ENCODE assay signal across 8 cellular contexts in the genomic region with DNA sequence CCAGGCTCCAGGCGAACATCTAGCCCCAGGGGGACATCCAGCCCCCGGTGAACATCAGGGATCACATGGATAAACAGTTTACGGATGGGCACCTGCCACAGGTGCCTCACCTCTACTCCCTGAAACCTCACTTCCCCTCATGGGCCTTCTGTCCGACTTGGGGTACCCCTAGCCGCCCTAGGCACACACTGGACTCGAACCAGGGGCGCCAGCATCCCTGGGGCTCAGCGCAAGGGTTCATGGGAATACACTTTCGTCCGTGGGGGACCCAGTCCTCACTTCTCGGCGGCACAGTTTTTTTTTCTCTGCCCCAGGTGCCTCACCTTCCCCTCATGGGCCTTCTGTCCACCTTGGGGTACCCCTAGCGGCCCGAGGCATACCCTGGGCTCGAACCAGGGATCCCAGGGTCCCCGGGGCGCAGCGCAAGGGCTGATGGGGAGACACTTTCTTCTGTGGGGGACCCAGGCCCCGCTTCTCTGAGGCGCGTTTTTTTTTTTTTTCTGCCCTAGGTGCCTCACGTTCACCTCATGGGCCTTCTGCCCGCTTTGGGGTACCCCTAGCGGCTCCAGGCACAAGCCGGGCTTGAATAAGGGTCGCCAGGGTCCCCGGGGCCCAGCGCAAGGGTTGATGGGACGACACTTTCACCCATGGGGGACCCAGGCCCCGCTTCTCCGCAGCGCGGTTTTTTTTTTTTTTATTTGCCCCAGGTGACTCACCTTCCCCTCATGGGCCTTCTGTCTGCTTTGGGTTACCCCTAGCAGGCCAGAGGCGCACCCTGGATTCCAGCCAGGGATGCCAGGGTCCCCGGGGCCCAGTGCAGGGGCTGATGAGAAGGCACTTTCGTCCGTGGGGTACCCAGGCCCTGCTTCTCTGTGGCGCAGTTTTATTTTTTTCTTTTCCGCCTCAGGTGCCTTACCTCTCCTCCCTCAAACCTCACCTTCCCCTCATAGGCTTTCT.
DNase-seq lines count a peak whose midpoint lies in the region; ATAC-seq and TF ChIP-seq lines count a peak whose summit lies in the region.
"Not testable (repeated sequence)": the region's sequence is repeated elsewhere in the genome, so short reads cannot be mapped to it uniquely, and the experiment has no call there.

No MANE protein-coding gene starts in this region.

- H3K27me3 Mint-ChIP-seq in activated CD4-positive, alpha-beta memory T cell treated with anti-CD3 and anti-CD28 coated beads, Interleukin-2, amount 10 ng/mL, durations not matched to agents 7 days and 5 days; activated T-cell treated with anti-CD3 and anti-CD28 coated beads, Interleukin-2, amount 50 U/mL, for 24 hours; type B pancreatic cell: not testable (repeated sequence)

- not testable (repeated sequence) for H3K36me3 Mint-ChIP-seq in activated CD4-positive, alpha-beta memory T cell treated with anti-CD3 and anti-CD28 coated beads, Interleukin-2, amount 10 ng/mL, durations not matched to agents 7 days and 5 days (ENCODE audit: low read depth); activated T-cell treated with anti-CD3 and anti-CD28 coated beads, Interleukin-2, amount 50 U/mL, for 24 hours (ENCODE audit: low read depth); type B pancreatic cell
- H3K36me3 Mint-ChIP-seq in activated naive CD4-positive, alpha-beta T cell treated with anti-CD3 and anti-CD28 coated beads, Interleukin-2, amount 50 U/mL, for 72 hours, result peaks cover 20 to 29% of the 10 kb centered on the region in 2 donors

- peaks cover 0 to 24% (median 0%) of the 10 kb centered on the region in 4 donors for H3K9me3 ChIP-seq in esophagus muscularis mucosa
- not testable (repeated sequence) for H3K9me3 ChIP-seq in aorta (ENCODE audit: control insufficient read depth, low read length)

- H3K9me3 Mint-ChIP-seq in activated CD4-positive, alpha-beta memory T cell treated with anti-CD3 and anti-CD28 coated beads, Interleukin-2, amount 10 ng/mL, durations not matched to agents 7 days and 5 days, result peaks cover 12% of the 10 kb centered on the region
- peaks cover 10% of the 10 kb centered on the region for H3K9me3 Mint-ChIP-seq in activated T-cell treated with anti-CD3 and anti-CD28 coated beads, Interleukin-2, amount 50 U/mL, for 24 hours
- H3K9me3 Mint-ChIP-seq in activated naive CD4-positive, alpha-beta T cell treated with anti-CD3 and anti-CD28 coated beads, Interleukin-2, amount 50 U/mL, for 72 hours; type B pancreatic cell: not testable (repeated sequence)

- not testable (repeated sequence) for H3K4me3 Mint-ChIP-seq in activated CD4-positive, alpha-beta memory T cell treated with anti-CD3 and anti-CD28 coated beads, Interleukin-2, amount 10 ng/mL, durations not matched to agents 7 days and 5 days; activated T-cell treated with anti-CD3 and anti-CD28 coated beads, Interleukin-2, amount 50 U/mL, for 24 hours; type B pancreatic cell

- H3K4me1 ChIP-seq in esophagus muscularis mucosa; aorta (ENCODE audit: control insufficient read depth in 1 of 2, insufficient read depth in 2 of 2, low read length in 2 of 2): not testable (repeated sequence)

- not testable (repeated sequence) for TF ChIP-seq POLR2A in esophagus muscularis mucosa (IDR thresholded peaks at IDR 0.05; ENCODE audit: low read depth)

- not testable (repeated sequence) for H3K4me3 ChIP-seq in esophagus muscularis mucosa; aorta (ENCODE audit: low read length in 2 of 2)

- WGBS in esophagus muscularis mucosa, result 70% methylated on average over 27 of the region's 39 CpGs
- 72 to 74% methylated on average over 33 to 39 of the region's 39 CpGs for WGBS in aorta, 2 donors

- not testable (repeated sequence) for ATAC-seq in activated naive CD4-positive, alpha-beta T cell treated with anti-CD3 and anti-CD28 coated beads, Interleukin-2, amount 50 U/mL, for 72 hours; left lobe of liver; aorta (ENCODE audit: low FRiP score)

- peak; percentile 10 for DNase-seq in activated CD4-positive, alpha-beta memory T cell treated with anti-CD3 and anti-CD28 coated beads, Interleukin-2, amount 10 ng/mL, durations not matched to agents 7 days and 5 days
- DNase-seq in activated T-cell treated with anti-CD3 and anti-CD28 coated beads, Interleukin-2, amount 50 U/mL, for 24 hours, result peak; percentile 30
- peak; percentile 2 to 56 for DNase-seq in activated naive CD4-positive, alpha-beta T cell treated with anti-CD3 and anti-CD28 coated beads, Interleukin-2, amount 50 U/mL, for 72 hours (ENCODE audit: low spot score in 2 of 2)
- peak; percentile 75 for DNase-seq in esophagus muscularis mucosa (ENCODE audit: extremely low spot score)
- peak; percentile 42 for DNase-seq in left lobe of liver (ENCODE audit: low spot score)
- DNase-seq in posterior vena cava (ENCODE audit: low spot score), result peak; percentile 49
- peak; percentile 37 for DNase-seq in type B pancreatic cell (ENCODE audit: extremely low spot score, unreplicated experiment)
- peak; percentile 21 to 70 for DNase-seq in aorta

- POLR2A ChIA-PET in activated CD4-positive, alpha-beta memory T cell treated with anti-CD3 and anti-CD28 coated beads, Interleukin-2, amount 10 ng/mL, durations not matched to agents 7 days and 5 days (lab: Charles Lee), result not testable (repeated sequence)

- not testable (repeated sequence) for TF ChIP-seq CTCF in esophagus muscularis mucosa (IDR thresholded peaks at IDR 0.05); type B pancreatic cell (conservative IDR thresholded peaks at IDR 0.05)

- not testable (repeated sequence) for TF ChIP-seq EP300 in esophagus muscularis mucosa (IDR thresholded peaks at IDR 0.05)

- CTCF ChIA-PET in activated CD4-positive, alpha-beta memory T cell treated with anti-CD3 and anti-CD28 coated beads, Interleukin-2, amount 10 ng/mL, durations not matched to agents 7 days and 5 days (lab: Charles Lee), result not testable (repeated sequence)

- H3K4me1 Mint-ChIP-seq in activated CD4-positive, alpha-beta memory T cell treated with anti-CD3 and anti-CD28 coated beads, Interleukin-2, amount 10 ng/mL, durations not matched to agents 7 days and 5 days; activated T-cell treated with anti-CD3 and anti-CD28 coated beads, Interleukin-2, amount 50 U/mL, for 24 hours (ENCODE audit: low read depth); type B pancreatic cell (ENCODE audit: unreplicated experiment): not testable (repeated sequence)

- not testable (repeated sequence) for H3K27ac ChIP-seq in esophagus muscularis mucosa (replicated peaks in 1 of 4); aorta (ENCODE audit: low read depth in 1 of 2, low read length in 2 of 2)

- not testable (repeated sequence) for H3K27me3 ChIP-seq in esophagus muscularis mucosa; aorta (ENCODE audit: control insufficient read depth in 1 of 2, insufficient read depth in 2 of 2, low read length in 1 of 2)

- not testable (repeated sequence) for H3K36me3 ChIP-seq in esophagus muscularis mucosa; aorta (ENCODE audit: control insufficient read depth in 1 of 2, insufficient read depth in 2 of 2, low read length in 1 of 2)

- intact Hi-C loops in esophagus muscularis mucosa (cut with DNase I); posterior vena cava (cut with DNase I); aorta (cut with DNase I): not testable (repeated sequence)

- H3K27ac Mint-ChIP-seq in activated CD4-positive, alpha-beta memory T cell treated with anti-CD3 and anti-CD28 coated beads, Interleukin-2, amount 10 ng/mL, durations not matched to agents 7 days and 5 days; activated T-cell treated with anti-CD3 and anti-CD28 coated beads, Interleukin-2, amount 50 U/mL, for 24 hours; activated naive CD4-positive, alpha-beta T cell treated with anti-CD3 and anti-CD28 coated beads, Interleukin-2, amount 50 U/mL, for 72 hours; type B pancreatic cell: not testable (repeated sequence)

Comparison
In these comparisons a context has a peak if more than half of its experiments do, and no peak if none do; other contexts are left out.
1. DNase-seq: peak in every context shown above with its lines; median percentile 75 in esophagus muscularis mucosa; 49 in posterior vena cava; 46 in aorta; 42 in left lobe of liver; 37 in type B pancreatic cell; 30 in activated T-cell treated with anti-CD3 and anti-CD28 coated beads, Interleukin-2, amount 50 U/mL, for 24 hours; 29 in activated naive CD4-positive, alpha-beta T cell treated with anti-CD3 and anti-CD28 coated beads, Interleukin-2, amount 50 U/mL, for 72 hours; 10 in activated CD4-positive, alpha-beta memory T cell treated with anti-CD3 and anti-CD28 coated beads, Interleukin-2, amount 10 ng/mL, durations not matched to agents 7 days and 5 days.